In the genomic region with DNA sequence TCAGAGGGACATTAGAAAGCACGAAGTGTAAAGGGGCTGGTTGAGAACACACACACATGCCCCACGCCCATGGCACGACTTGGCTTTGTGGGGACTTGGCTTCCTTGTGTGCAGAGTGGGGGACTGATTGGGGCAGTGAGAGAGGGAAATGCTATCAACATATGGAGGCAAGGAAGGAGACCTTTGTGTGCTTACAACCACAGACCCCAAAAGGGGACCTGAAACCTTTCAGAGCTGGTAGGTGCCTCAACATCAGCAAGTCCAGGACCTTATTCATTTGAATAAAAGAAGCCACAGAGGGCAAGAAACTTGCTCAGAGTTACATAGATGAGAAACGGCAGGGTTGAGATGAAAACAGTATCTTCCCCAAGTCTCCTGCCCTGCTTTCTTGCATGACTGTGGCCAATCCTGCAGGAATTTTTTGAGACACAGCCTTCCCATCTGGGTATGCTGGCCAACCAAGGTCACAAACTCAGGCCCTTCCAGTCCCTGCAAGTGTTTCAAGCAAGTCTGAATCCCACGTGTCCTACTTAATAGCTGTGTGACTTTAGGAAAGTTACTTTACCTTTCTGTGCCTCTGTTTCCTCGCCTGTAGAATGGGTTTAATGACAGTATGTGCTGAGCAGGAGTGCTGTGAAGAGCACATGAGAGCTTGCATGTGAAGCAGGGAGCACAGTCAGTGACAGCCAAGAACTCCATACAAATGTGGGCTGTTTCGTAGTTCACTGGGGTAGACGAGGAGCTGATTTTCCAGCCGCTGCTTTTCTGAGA, we compare ENCODE assay signal across 14 cellular contexts. TPM values are rescaled to one million over a fixed set of nuclear protein-coding genes. Genes with fewer than 3 reads are reported as not detected.
DNase-seq lines count a peak whose midpoint lies in the region; ATAC-seq and TF ChIP-seq lines count a peak whose summit lies in the region.
"Had no signal": no experiment of that assay in that cellular context is flagged by ENCODE, and none has a peak within 500 bp of the region (broad histone marks: within the 10 kb centered on the region; RNA-seq: fewer than 3 reads in every experiment).

No MANE protein-coding gene starts in this region.

- no peaks in the 10 kb centered on the region for H3K4me1 Mint-ChIP-seq in HFFc6 (ENCODE audit: low read depth)

- no peak for TF ChIP-seq CTCF in GM06990 (IDR thresholded peaks at IDR 0.05; ENCODE audit: insufficient read depth, low read length, poor library complexity, severe bottlenecking)
- TF ChIP-seq CTCF in HFFc6 (IDR thresholded peaks at IDR 0.05), result no peak

- no peaks in the 10 kb centered on the region for H3K36me3 ChIP-seq in GM06990 (ENCODE audit: control insufficient read depth, insufficient read depth, low read length)
- H3K36me3 ChIP-seq: brain microvascular endothelial cell, upper lobe of right lung had no signal

- in situ Hi-C loops in ACHN (cut with HindIII; ENCODE audit: low pct_ligation_motif_present, low pct_unique_long_range_greater_than_20kb, low sequenced_read_pairs) (no loop called here), KBM-7 (cut with MboI; ENCODE audit: low pct_unique_long_range_greater_than_20kb, low sequenced_read_pairs) (loop anchor here (25.0 kb wide), 1 partner anchor 513 kb away; no protein-coding TSS in a partner anchor)

- H3K27me3 ChIP-seq in GM06990 (replicated peaks; ENCODE audit: control insufficient read depth, insufficient read depth, low read length), result no peaks in the 10 kb centered on the region
- H3K27me3 ChIP-seq: brain microvascular endothelial cell, upper lobe of right lung had no signal

- no peak overlapping the region for H3K4me3 Mint-ChIP-seq in HFFc6
- H3K4me3 Mint-ChIP-seq: activated T-cell treated with anti-CD3 and anti-CD28 coated beads, Interleukin-2, amount 50 U/mL, for 24 hours had no signal

- no peak overlapping the region for H3K27ac Mint-ChIP-seq in HFFc6
- H3K27ac Mint-ChIP-seq: activated T-cell treated with anti-CD3 and anti-CD28 coated beads, Interleukin-2, amount 50 U/mL, for 24 hours had no signal

- H3K27me3 Mint-ChIP-seq in HFFc6 (ENCODE audit: insufficient read depth), result no peaks in the 10 kb centered on the region; the same call in 1 of the 2 replicates

- DNase-seq in GM06990 (ENCODE audit: extremely low read depth, insufficient read length) (peak; percentile 65), GM19240 (ENCODE audit: insufficient read length, low spot score) (peak; percentile 45), HFFc6 (no peak), ACHN (no peak), KBM-7 (no peak), globus pallidus (ENCODE audit: low spot score) (no peak)
- DNase-seq: activated T-cell treated with anti-CD3 and anti-CD28 coated beads, Interleukin-2, amount 50 U/mL, for 24 hours; brain microvascular endothelial cell; NCI-H510A; T-helper 2 cell; upper lobe of right lung had no signal

- H3K36me3 Mint-ChIP-seq in HFFc6 (ENCODE audit: low read depth), result 0 out of 2 replicates have a peak, but pooled peaks cover 5% of the 10 kb centered on the region

- ATAC-seq in HG02678 (IDR thresholded peaks at IDR 0.05; ENCODE audit: unreplicated experiment) (peak; percentile 99), HG03460 (IDR thresholded peaks at IDR 0.05; ENCODE audit: unreplicated experiment) (peak; percentile 99)
- ATAC-seq: upper lobe of right lung had no signal

- H3K9me3 Mint-ChIP-seq in HFFc6, result peaks cover 26% of the 10 kb centered on the region

- H3K4me3 ChIP-seq in GM06990 (replicated peaks; ENCODE audit: low read depth, low read length), result no peak overlapping the region
- H3K4me3 ChIP-seq: upper lobe of right lung had no signal

RNA-seq across cellular contexts. Expression of gene C16orf78, which starts 26.2 kb away (rescaled TPM):
- not detected for total RNA-seq in HFFc6 (2021; fragmentation: NEBNext Ultra II Directional; extraction: Animal tissue kit (Norgen Biotek cat#: 25700))
- total RNA-seq: omental fat pad, upper lobe of right lung had no signal

Comparison
In these comparisons a context has a peak if more than half of its experiments do, and no peak if none do; other contexts are left out.
1. DNase-seq: peak in GM06990 (single experiment) and GM19240 (single experiment); none in HFFc6 (single experiment), ACHN (single experiment), KBM-7 (single experiment) and globus pallidus (single experiment).